25 cellular contexts compared by ENCODE assay signal in the genomic region with DNA sequence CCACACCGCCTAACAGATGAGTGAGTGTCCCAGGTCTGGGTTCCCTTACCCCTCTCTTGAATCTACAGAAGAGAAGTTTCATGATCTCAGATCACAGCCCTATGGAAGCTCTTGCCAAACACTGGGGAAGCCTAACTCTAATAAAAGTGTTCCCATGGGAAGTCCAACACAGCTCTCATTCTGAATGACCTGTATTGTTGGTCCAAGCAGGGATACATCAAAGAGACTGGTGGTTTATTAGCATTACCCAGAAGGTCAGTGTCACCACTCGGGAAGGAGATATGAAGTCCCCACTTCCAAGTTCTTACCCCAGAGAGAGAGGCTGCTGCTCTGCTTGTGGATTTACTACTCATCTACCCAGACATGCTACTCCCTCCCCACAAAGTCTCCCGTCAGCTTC. TPM values are rescaled to one million over a fixed set of nuclear protein-coding genes. Genes with fewer than 3 reads are reported as not detected.
DNase-seq lines count a peak whose midpoint lies in the region; ATAC-seq, FAIRE-seq and TF ChIP-seq lines count a peak whose summit lies in the region.
"Had no signal": no experiment of that assay in that cellular context is flagged by ENCODE, and none has a peak within 500 bp of the region (broad histone marks: within the 10 kb centered on the region; RNA-seq: fewer than 3 reads in every experiment).

No MANE protein-coding gene starts in this region.

- no peak overlapping the region for H3K27ac Mint-ChIP-seq in activated T-helper 1 cell treated with anti-CD3 and anti-CD28 coated beads, Interleukin-12 subunit alpha, Interleukin-12 subunit beta, Interleukin-2, Interleukin-4 antibody, amounts not matched to agents 30 ng/mL and 10 ng/mL and 1 ng/mL, durations not matched to agents 14 hours and 24 hours and 36 hours
- H3K27ac Mint-ChIP-seq: B cell; CD4-positive, alpha-beta T cell; CD8-positive, alpha-beta T cell had no signal

- no TSS peak for BruUV-seq in HepG2 (replicated peaks; lab: Mats Ljungman, UMichigan)

- CTCF ChIA-PET in HepG2 (lab: Yijun Ruan, JAX; ENCODE audit: low intra/inter-chr PET ratio, low total read pairs): no interaction called here

- in situ Hi-C loops in HepG2 (cut with HindIII; ENCODE audit: extremely low pct_ligation_motif_present, low pct_unique_long_range_greater_than_20kb): no loop called here
- in situ Hi-C loops in SK-MEL-5 (cut with HindIII; ENCODE audit: low pct_unique_long_range_greater_than_20kb, low sequenced_read_pairs): no loop called here

- no peaks in the 10 kb centered on the region for H4K20me1 ChIP-seq in HepG2 (ENCODE audit: insufficient read depth, low read length)

- no peaks in the 10 kb centered on the region for H3K9me3 Mint-ChIP-seq in activated T-helper 1 cell treated with anti-CD3 and anti-CD28 coated beads, Interleukin-12 subunit alpha, Interleukin-12 subunit beta, Interleukin-2, Interleukin-4 antibody, amounts not matched to agents 30 ng/mL and 10 ng/mL and 1 ng/mL, durations not matched to agents 14 hours and 24 hours and 36 hours
- H3K9me3 Mint-ChIP-seq: CD4-positive, alpha-beta T cell; CD8-positive, alpha-beta T cell had no signal

- POLR2A ChIA-PET in HepG2 (lab: Yijun Ruan, JAX): interaction anchor here (1.6 kb wide), 1 partner anchor 9 kb away, joined by 7 read pairs; a partner anchor contains a TSS

- no peak overlapping the region for H2AFZ ChIP-seq in HepG2 (ENCODE audit: low read length)

- no peak for TF ChIP-seq RAD21 in HepG2 (CRISPR knock-in tag; IDR thresholded peaks at IDR 0.05)

- ATAC-seq in HepG2 (no peak), right lobe of liver (no peak), GM21390 (IDR thresholded peaks at IDR 0.05; ENCODE audit: unreplicated experiment) (no peak)
- ATAC-seq: A549; CD8-positive, alpha-beta T cell; GM12878 had no signal

- intact Hi-C loops in HepG2 (cut with micrococcal nuclease; ENCODE audit: unreplicated experiment): no loop called here
- intact Hi-C loops in right lobe of liver (cut with DNase I): no loop called here
- intact Hi-C loops in activated T-helper 1 cell treated with anti-CD3 and anti-CD28 coated beads, Interleukin-12 subunit alpha, Interleukin-12 subunit beta, Interleukin-2, Interleukin-4 antibody, amounts not matched to agents 30 ng/mL and 10 ng/mL and 1 ng/mL, durations not matched to agents 14 hours and 24 hours and 36 hours (cut with micrococcal nuclease): no loop called here

- 0 out of 2 replicates have a peak overlapping the region, but pooled peaks have one; percentile 9 for H3K4me2 ChIP-seq in HepG2 (ENCODE audit: low read depth, low read length)
- H3K4me2 ChIP-seq: A549; BLaER1 treated with 17β-estradiol and CSF1 and Interleukin-3, amounts not matched to agents 10 nM and 100 nM had no signal

- no peaks in the 10 kb centered on the region for H3K79me2 ChIP-seq in HepG2 (ENCODE audit: insufficient read depth, low read length)

- no peaks in the 10 kb centered on the region for H3K36me3 Mint-ChIP-seq in activated T-helper 1 cell treated with anti-CD3 and anti-CD28 coated beads, Interleukin-12 subunit alpha, Interleukin-12 subunit beta, Interleukin-2, Interleukin-4 antibody, amounts not matched to agents 30 ng/mL and 10 ng/mL and 1 ng/mL, durations not matched to agents 14 hours and 24 hours and 36 hours (ENCODE audit: low read depth)

- H3K4me3 ChIP-seq in HepG2 (replicated peaks in 1 of 3; ENCODE audit: insufficient read depth in 1 of 3, low read depth in 2 of 3, low read length in 3 of 3) (no peak overlapping the region), right lobe of liver (no peak overlapping the region), bronchial epithelial cell (ENCODE audit: low read depth, low read length) (no peak overlapping the region)
- H3K4me3 ChIP-seq: A549; BLaER1 treated with 17β-estradiol and CSF1 and Interleukin-3, amounts not matched to agents 10 nM and 100 nM; GM12878 had no signal

- TF ChIP-seq EP300 in HepG2 (IDR thresholded peaks at IDR 0.05; ENCODE audit: low read depth in 2 of 2, low read length in 2 of 2) (no peak), HepG2 (CRISPR knock-in tag; IDR thresholded peaks at IDR 0.05; ENCODE audit: borderline replicate concordance) (no peak)

- no peak for FAIRE-seq in HepG2 (lab: Jason Lieb, UNC)
- peak; percentile 36 for FAIRE-seq in bronchial epithelial cell (lab: Jason Lieb, UNC)
- FAIRE-seq: A549, D721Med, GM12878, GM12892, GM18507 had no signal

- H3K27me3 ChIP-seq in HepG2 (ENCODE audit: control insufficient read depth in 1 of 2, insufficient read depth in 2 of 2, low read length in 2 of 2) (no peaks in the 10 kb centered on the region), right lobe of liver (no peaks in the 10 kb centered on the region), bronchial epithelial cell (ENCODE audit: control insufficient read depth, insufficient read depth, low read length) (no peaks in the 10 kb centered on the region)
- H3K27me3 ChIP-seq: BLaER1 treated with 17β-estradiol and CSF1 and Interleukin-3, amounts not matched to agents 10 nM and 100 nM had no signal

- H3K4me3 Mint-ChIP-seq in activated T-helper 1 cell treated with anti-CD3 and anti-CD28 coated beads, Interleukin-12 subunit alpha, Interleukin-12 subunit beta, Interleukin-2, Interleukin-4 antibody, amounts not matched to agents 30 ng/mL and 10 ng/mL and 1 ng/mL, durations not matched to agents 14 hours and 24 hours and 36 hours: no peak overlapping the region
- H3K4me3 Mint-ChIP-seq: B cell; CD4-positive, alpha-beta T cell; CD8-positive, alpha-beta T cell had no signal

- H3K9me3 ChIP-seq in HepG2 (ENCODE audit: low read length) (no peaks in the 10 kb centered on the region), right lobe of liver (no peaks in the 10 kb centered on the region)
- H3K9me3 ChIP-seq: A549; BLaER1 treated with 17β-estradiol and CSF1 and Interleukin-3, amounts not matched to agents 10 nM and 100 nM had no signal

- H3K36me3 ChIP-seq in HepG2 (replicated peaks in 1 of 2; ENCODE audit: control insufficient read depth in 1 of 2, insufficient read depth in 2 of 2, low read length in 2 of 2) (peaks cover 0 to 3% of the 10 kb centered on the region in 2 experiments; a peak in 1 of 5 replicates), right lobe of liver (no peaks in the 10 kb centered on the region), bronchial epithelial cell (ENCODE audit: control insufficient read depth, insufficient read depth, low read length) (no peaks in the 10 kb centered on the region)

- WGBS in HepG2 (ENCODE audit: low lambda C conversion rate): 64% methylated on average over 2 of the region's 3 CpGs
- 100% methylated on average over 1 of the region's 3 CpGs for WGBS in right lobe of liver (ENCODE audit: insufficient coverage, low coverage, low lambda C conversion rate, missing lambda C conversion rate)

- H3K9ac ChIP-seq in HepG2 (ENCODE audit: insufficient read depth, low read depth, low read length): no peak overlapping the region
- H3K9ac ChIP-seq: BLaER1 treated with 17β-estradiol and CSF1 and Interleukin-3, amounts not matched to agents 10 nM and 100 nM had no signal

- no peaks in the 10 kb centered on the region for H3K27me3 Mint-ChIP-seq in activated T-helper 1 cell treated with anti-CD3 and anti-CD28 coated beads, Interleukin-12 subunit alpha, Interleukin-12 subunit beta, Interleukin-2, Interleukin-4 antibody, amounts not matched to agents 30 ng/mL and 10 ng/mL and 1 ng/mL, durations not matched to agents 14 hours and 24 hours and 36 hours (ENCODE audit: insufficient read depth)
- H3K27me3 Mint-ChIP-seq: CD4-positive, alpha-beta T cell had no signal

- TF ChIP-seq POLR2A in HepG2 (IDR thresholded peaks at IDR 0.05; ENCODE audit: insufficient read depth in 1 of 2, low read depth in 2 of 2, low read length in 2 of 2) (no peak), right lobe of liver (IDR thresholded peaks at IDR 0.05) (no peak)

- H3K4me1 Mint-ChIP-seq in activated T-helper 1 cell treated with anti-CD3 and anti-CD28 coated beads, Interleukin-12 subunit alpha, Interleukin-12 subunit beta, Interleukin-2, Interleukin-4 antibody, amounts not matched to agents 30 ng/mL and 10 ng/mL and 1 ng/mL, durations not matched to agents 14 hours and 24 hours and 36 hours (ENCODE audit: low read depth): no peaks in the 10 kb centered on the region
- H3K4me1 Mint-ChIP-seq: B cell had no signal

- H3K27ac ChIP-seq in HepG2 (ENCODE audit: extremely low read length, insufficient read depth, low read length): peak overlapping the region; percentile 38
- no peak overlapping the region for H3K27ac ChIP-seq in right lobe of liver
- H3K27ac ChIP-seq: 22Rv1; A549; BLaER1 treated with 17β-estradiol and CSF1 and Interleukin-3, amounts not matched to agents 10 nM and 100 nM; C4-2B had no signal

- H3K4me1 ChIP-seq in HepG2 (ENCODE audit: insufficient read depth, low read length) (peaks cover 68% of the 10 kb centered on the region), right lobe of liver (no peaks in the 10 kb centered on the region)
- H3K4me1 ChIP-seq: A549 had no signal

- DNase-seq in HepG2 (ENCODE audit: low spot score) (peak; percentile 56), right lobe of liver (no peak), SK-MEL-5 (ENCODE audit: low read depth, low spot score) (peak; percentile 38), bronchial epithelial cell (ENCODE audit: low read depth) (no peak), DMS79 treated with DMSO at 0.1 percent for 48 hours (lab: John Stamatoyannopoulos, UW) (no peak)
- no peak for DNase-seq in activated T-helper 1 cell treated with anti-CD3 and anti-CD28 coated beads, Interleukin-12 subunit alpha, Interleukin-12 subunit beta, Interleukin-2, Interleukin-4 antibody, amounts not matched to agents 30 ng/mL and 10 ng/mL and 1 ng/mL, durations not matched to agents 14 hours and 24 hours and 36 hours (ENCODE audit: low spot score)
- DNase-seq: AML-193; Calu3; CD4-positive, alpha-beta T cell; CD8-positive, alpha-beta T cell; COR-L47; DND-41; EL; GDM1 had no signal

- TF ChIP-seq CTCF in HepG2 (CRISPR knock-in tag; IDR thresholded peaks at IDR 0.05) (no peak), right lobe of liver (IDR thresholded peaks at IDR 0.05) (no peak), bronchial epithelial cell (IDR thresholded peaks at IDR 0.05; ENCODE audit: insufficient read depth, low read length, severe bottlenecking) (no peak)

RNA-seq across cellular contexts. Expression of a gene that starts 9.0 kb away (rescaled TPM):
- total RNA-seq in HepG2 (2016; rRNA removed; fragmentation: Illumina TruSeq; extraction: Trizol) (58.7 and 69.2 TPM in 2 replicates), right lobe of liver (10 to 100 TPM; 12.9 to 24.6 (median 19.1) TPM), bronchial epithelial cell (78.7 and 94.0 TPM in 2 replicates)
- 14.8 and 15.0 TPM in 2 replicates for total RNA-seq in HepG2 (2016; cell fraction: cytosol; rRNA removed; fragmentation: Illumina TruSeq; extraction: Trizol; ENCODE audit: low read depth)
- 59.9 and 75.2 TPM in 2 replicates for total RNA-seq in HepG2 (2016; cell fraction: insoluble cytoplasmic fraction; rRNA removed; fragmentation: Illumina TruSeq; extraction: Trizol)
- total RNA-seq in HepG2 (2016; cell fraction: membrane; rRNA removed; fragmentation: Illumina TruSeq; extraction: Trizol): 28.9 and 32.1 TPM in 2 replicates
- 32.0 and 37.9 TPM in 2 replicates for total RNA-seq in HepG2 (2016; cell fraction: nucleus; rRNA removed; fragmentation: Illumina TruSeq; extraction: Trizol)
- polyA plus RNA-seq in HepG2 (2011; rRNA removed): 78.5 and 95.5 TPM in 2 replicates
- 55.6 and 71.5 TPM in 2 replicates for polyA plus RNA-seq in HepG2 (2011; cell fraction: cytosol; rRNA removed)
- polyA plus RNA-seq in HepG2 (2011; cell fraction: nucleus; rRNA removed): 68.9 and 76.8 TPM in 2 replicates
- 143 and 171 TPM in 2 replicates for polyA plus RNA-seq in HepG2 (2012)
- 10.8 and 12.4 TPM in 2 replicates for polyA plus RNA-seq in HepG2 (2016; cell fraction: cytosol; fragmentation: Illumina TruSeq; extraction: Trizol; ENCODE audit: low read depth)
- polyA plus RNA-seq in HepG2 (2016; cell fraction: insoluble cytoplasmic fraction; fragmentation: Illumina TruSeq; extraction: Trizol; ENCODE audit: low read depth): 79.7 and 83.7 TPM in 2 replicates
- 23.3 and 24.5 TPM in 2 replicates for polyA plus RNA-seq in HepG2 (2016; cell fraction: membrane; fragmentation: Illumina TruSeq; extraction: Trizol; ENCODE audit: low read depth)
- polyA plus RNA-seq in HepG2 (2016; cell fraction: nucleus; fragmentation: Illumina TruSeq; extraction: Trizol; ENCODE audit: insufficient read depth, low read depth): 76.1 and 83.0 TPM in 2 replicates
- 20.6 and 28.7 TPM in 2 replicates for polyA minus RNA-seq in HepG2 (2011; rRNA and poly(A)+ RNA removed; ENCODE audit: low replicate concordance)
- 26.5 and 26.6 TPM in 2 replicates for polyA minus RNA-seq in HepG2 (2011; cell fraction: cytosol; rRNA and poly(A)+ RNA removed)
- 50.9 and 51.7 TPM in 2 replicates for polyA minus RNA-seq in HepG2 (2011; cell fraction: nucleus; rRNA and poly(A)+ RNA removed)
- total RNA-seq in SK-MEL-5 (2014; rRNA removed; shearing (Covaris generic)): 90.4 and 94.8 TPM in 2 replicates
- polyA plus RNA-seq in SK-MEL-5 (2015; cell fraction: cytosol; rRNA removed): 101 and 117 TPM in 2 replicates
- 101 and 124 TPM in 2 replicates for polyA plus RNA-seq in SK-MEL-5 (2015; cell fraction: nucleus; rRNA removed)
- total RNA-seq in activated T-helper 1 cell treated with anti-CD3 and anti-CD28 coated beads, Interleukin-12 subunit alpha, Interleukin-12 subunit beta, Interleukin-2, Interleukin-4 antibody, amounts not matched to agents 30 ng/mL and 10 ng/mL and 1 ng/mL, durations not matched to agents 14 hours and 24 hours and 36 hours: 102 and 111 TPM in 2 replicates

RNA-seq across cellular contexts. Expression of a gene that starts 17.3 kb away (rescaled TPM):
- total RNA-seq in HepG2 (2016; rRNA removed; fragmentation: Illumina TruSeq; extraction: Trizol) (2.2 and 4.7 TPM in 2 replicates), right lobe of liver (1 to 10 TPM; 1.2 to 2.8 (median 2.4) TPM), bronchial epithelial cell (1.6 and 1.7 TPM in 2 replicates)
- total RNA-seq in HepG2 (2016; cell fraction: cytosol; rRNA removed; fragmentation: Illumina TruSeq; extraction: Trizol; ENCODE audit: low read depth): 4.8 and 7.9 TPM in 2 replicates
- total RNA-seq in HepG2 (2016; cell fraction: insoluble cytoplasmic fraction; rRNA removed; fragmentation: Illumina TruSeq; extraction: Trizol): 1.9 and 4.8 TPM in 2 replicates
- total RNA-seq in HepG2 (2016; cell fraction: membrane; rRNA removed; fragmentation: Illumina TruSeq; extraction: Trizol): 3.9 and 5.7 TPM in 2 replicates
- 3.7 and 5.7 TPM in 2 replicates for total RNA-seq in HepG2 (2016; cell fraction: nucleus; rRNA removed; fragmentation: Illumina TruSeq; extraction: Trizol)
- polyA plus RNA-seq in HepG2 (2011; rRNA removed): 60.5 and 75.7 TPM in 2 replicates
- 43.3 TPM in 2 replicates for polyA plus RNA-seq in HepG2 (2011; cell fraction: cytosol; rRNA removed)
- 156 and 196 TPM in 2 replicates for polyA plus RNA-seq in HepG2 (2011; cell fraction: nucleus; rRNA removed)
- 56.2 and 56.6 TPM in 2 replicates for polyA plus RNA-seq in HepG2 (2012)
- polyA plus RNA-seq in HepG2 (2016; cell fraction: cytosol; fragmentation: Illumina TruSeq; extraction: Trizol; ENCODE audit: low read depth): 6.6 and 6.7 TPM in 2 replicates
- 3.7 and 4.6 TPM in 2 replicates for polyA plus RNA-seq in HepG2 (2016; cell fraction: insoluble cytoplasmic fraction; fragmentation: Illumina TruSeq; extraction: Trizol; ENCODE audit: low read depth)
- polyA plus RNA-seq in HepG2 (2016; cell fraction: membrane; fragmentation: Illumina TruSeq; extraction: Trizol; ENCODE audit: low read depth): 5.4 and 6.6 TPM in 2 replicates
- polyA plus RNA-seq in HepG2 (2016; cell fraction: nucleus; fragmentation: Illumina TruSeq; extraction: Trizol; ENCODE audit: insufficient read depth, low read depth): 16.4 and 17.2 TPM in 2 replicates
- polyA minus RNA-seq in HepG2 (2011; rRNA and poly(A)+ RNA removed; ENCODE audit: low replicate concordance): 0.58 and 57.9 TPM in 2 replicates
- 15.7 and 18.4 TPM in 2 replicates for polyA minus RNA-seq in HepG2 (2011; cell fraction: cytosol; rRNA and poly(A)+ RNA removed)
- polyA minus RNA-seq in HepG2 (2011; cell fraction: nucleus; rRNA and poly(A)+ RNA removed): 38.0 and 53.5 TPM in 2 replicates
- 1.2 TPM in 2 replicates for total RNA-seq in SK-MEL-5 (2014; rRNA removed; shearing (Covaris generic))
- polyA plus RNA-seq in SK-MEL-5 (2015; cell fraction: cytosol; rRNA removed): 2.4 and 3.8 TPM in 2 replicates
- polyA plus RNA-seq in SK-MEL-5 (2015; cell fraction: nucleus; rRNA removed): 11.5 and 20.1 TPM in 2 replicates
- total RNA-seq in activated T-helper 1 cell treated with anti-CD3 and anti-CD28 coated beads, Interleukin-12 subunit alpha, Interleukin-12 subunit beta, Interleukin-2, Interleukin-4 antibody, amounts not matched to agents 30 ng/mL and 10 ng/mL and 1 ng/mL, durations not matched to agents 14 hours and 24 hours and 36 hours: 1.2 and 1.7 TPM in 2 replicates
- total RNA-seq: CD8-positive, alpha-beta T cell; G401 had no signal

Comparison
In these comparisons a context has a peak if more than half of its experiments do, and no peak if none do; other contexts are left out.
1. DNase-seq: peak in HepG2 (single experiment) and SK-MEL-5 (single experiment); none in right lobe of liver (0 of 3), bronchial epithelial cell (single experiment), activated T-helper 1 cell treated with anti-CD3 and anti-CD28 coated beads, Interleukin-12 subunit alpha, Interleukin-12 subunit beta, Interleukin-2, Interleukin-4 antibody, amounts not matched to agents 30 ng/mL and 10 ng/mL and 1 ng/mL, durations not matched to agents 14 hours and 24 hours and 36 hours (single experiment) and DMS79 treated with DMSO at 0.1 percent for 48 hours (single experiment).